ENCODE assay signal across 1 cellular context in genomic region chr19:55446060-55446459, GRCh38.
TF ChIP-seq lines count a peak whose summit lies in the region.

No MANE protein-coding gene starts in this region.

TF ChIP-seq in H1, 55 proteins besides CTCF, POLR2A, EP300 and RAD21:
- TF ChIP-seq RFX5 (IDR thresholded peaks at IDR 0.05; ENCODE audit: borderline replicate concordance, low read depth, low read length) (no peak), ATF2 (IDR thresholded peaks at IDR 0.05; ENCODE audit: low read length) (no peak), SUZ12 (IDR thresholded peaks at IDR 0.05; ENCODE audit: low read length) (no peak), RNF2 (IDR thresholded peaks at IDR 0.05; ENCODE audit: borderline replicate concordance, low read depth, low read length, missing control alignments, poor library complexity, severe bottlenecking) (no peak), POU5F1 (IDR thresholded peaks at IDR 0.05; ENCODE audit: low read depth, low read length) (no peak), USF2 (IDR thresholded peaks at IDR 0.05; ENCODE audit: low read length) (no peak), SP1 (IDR thresholded peaks at IDR 0.05; ENCODE audit: low read depth, low read length) (no peak), ASH2L (IDR thresholded peaks at IDR 0.05; ENCODE audit: low read length) (no peak), TBP (IDR thresholded peaks at IDR 0.05; ENCODE audit: low read depth, low read length) (no peak), ATF3 (IDR thresholded peaks at IDR 0.05; ENCODE audit: insufficient read depth, low read depth, low read length) (no peak), KDM5A (IDR thresholded peaks at IDR 0.05; ENCODE audit: low read length) (no peak), CTBP2 (IDR thresholded peaks at IDR 0.05; ENCODE audit: borderline replicate concordance, insufficient read depth, insufficient read length, low read length) (no peak), HDAC6 (IDR thresholded peaks at IDR 0.05; ENCODE audit: low read depth, low read length) (no peak), HDAC2 (IDR thresholded peaks at IDR 0.05; ENCODE audit: borderline replicate concordance in 1 of 2, low read depth in 2 of 2, low read length in 2 of 2) (no peak)
